ENCODE assay signal across 8 cellular contexts in the genomic region with DNA sequence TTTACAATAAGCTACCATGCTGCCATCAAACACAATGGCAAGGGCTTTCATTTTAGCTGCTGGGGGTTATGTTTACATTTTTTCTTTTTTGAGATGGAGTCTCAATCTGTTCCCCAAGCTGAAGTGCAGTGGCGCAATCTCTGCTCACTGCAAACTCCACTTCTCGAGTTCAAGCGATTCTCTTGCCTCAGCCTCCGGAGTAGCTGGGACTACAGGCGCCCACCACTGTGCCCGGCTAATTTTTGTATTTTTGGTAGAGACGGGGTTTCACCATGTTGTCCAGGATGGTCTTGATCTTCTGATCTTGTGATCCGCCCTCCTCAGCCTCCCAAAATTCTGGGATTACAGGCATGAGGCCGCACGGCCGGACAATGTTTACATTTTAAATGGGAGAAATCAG. TPM values are rescaled to one million over a fixed set of nuclear protein-coding genes. Genes with fewer than 3 reads are reported as not detected.
DNase-seq lines count a peak whose midpoint lies in the region; ATAC-seq and TF ChIP-seq lines count a peak whose summit lies in the region.
"Not testable (repeated sequence)": the region's sequence is repeated elsewhere in the genome, so short reads cannot be mapped to it uniquely, and the experiment has no call there.

No MANE protein-coding gene starts in this region.

- TF ChIP-seq CTCF in GM06990 (IDR thresholded peaks at IDR 0.05; ENCODE audit: insufficient read depth, low read length, poor library complexity, severe bottlenecking); NB4 (IDR thresholded peaks at IDR 0.05; ENCODE audit: low read depth, low read length); brain (conservative IDR thresholded peaks at IDR 0.05); fibroblast of pulmonary artery (IDR thresholded peaks at IDR 0.05; ENCODE audit: low read length, missing control alignments); upper lobe of right lung (IDR thresholded peaks at IDR 0.05): not testable (repeated sequence)

- H3K9ac ChIP-seq in mesenchymal stem cell (ENCODE audit: low read length): peak overlapping the region; percentile 93
- H3K9ac ChIP-seq in rectal smooth muscle tissue (ENCODE audit: low read length): not testable (repeated sequence)

- H3K9me3 ChIP-seq in mesenchymal stem cell (ENCODE audit: control insufficient read depth, low read length); upper lobe of right lung: not testable (repeated sequence)

- H3K27me3 ChIP-seq in GM06990 (replicated peaks; ENCODE audit: control insufficient read depth, insufficient read depth, low read length); mesenchymal stem cell (ENCODE audit: control insufficient read depth in 1 of 2, insufficient read depth in 1 of 2, low read length in 2 of 2); rectal smooth muscle tissue (ENCODE audit: control insufficient read depth, insufficient read depth, low read length); upper lobe of right lung: not testable (repeated sequence)

- H2BK12ac ChIP-seq in mesenchymal stem cell (ENCODE audit: low read length in 2 of 2): not testable (repeated sequence)

- not testable (repeated sequence) for H2AK5ac ChIP-seq in mesenchymal stem cell (ENCODE audit: low read length, severe bottlenecking)

- H3K27me3 Mint-ChIP-seq in activated CD4-positive, alpha-beta memory T cell treated with anti-CD3 and anti-CD28 coated beads for 36 hours; brain: not testable (repeated sequence)

- not testable (repeated sequence) for H3K14ac ChIP-seq in mesenchymal stem cell (ENCODE audit: low read length in 2 of 2)

- H3K4me1 ChIP-seq in mesenchymal stem cell (ENCODE audit: control insufficient read depth, insufficient read depth, low read depth, low read length): peaks cover 24% of the 10 kb centered on the region
- not testable (repeated sequence) for H3K4me1 ChIP-seq in rectal smooth muscle tissue (ENCODE audit: control insufficient read depth, insufficient read depth, low read length)
- peaks cover 19% of the 10 kb centered on the region for H3K4me1 ChIP-seq in upper lobe of right lung

- H3K4me3 Mint-ChIP-seq in activated CD4-positive, alpha-beta memory T cell treated with anti-CD3 and anti-CD28 coated beads for 36 hours: peak overlapping the region; percentile 96
- peak overlapping the region; percentile 96 to 98 (median 97) for H3K4me3 Mint-ChIP-seq in brain

- H3K18ac ChIP-seq in mesenchymal stem cell (ENCODE audit: low read depth in 1 of 2, low read length in 2 of 2): not testable (repeated sequence)

- ATAC-seq in upper lobe of right lung: not testable (repeated sequence)

- intact Hi-C loops in activated CD4-positive, alpha-beta memory T cell treated with anti-CD3 and anti-CD28 coated beads for 36 hours (cut with micrococcal nuclease): not testable (repeated sequence)
- intact Hi-C loops in upper lobe of right lung (cut with DNase I): loop anchor here (10.0 kb wide), 1 partner anchor 150 kb away; no protein-coding TSS in a partner anchor

- H3K4me3 ChIP-seq in GM06990 (replicated peaks; ENCODE audit: low read depth, low read length): peak overlapping the region; percentile 86
- H3K4me3 ChIP-seq in NB4 (ENCODE audit: low read depth, low read length): peak overlapping the region; percentile 95
- H3K4me3 ChIP-seq in fibroblast of pulmonary artery (replicated peaks; ENCODE audit: low read depth, low read length): peak overlapping the region; percentile 80
- peak overlapping the region in 1 of 2 experiments; percentile 94 for H3K4me3 ChIP-seq in mesenchymal stem cell (ENCODE audit: insufficient read depth in 1 of 2, low read depth in 1 of 2, low read length in 2 of 2)
- peak overlapping the region; percentile 95 for H3K4me3 ChIP-seq in rectal smooth muscle tissue (ENCODE audit: low read length)
- H3K4me3 ChIP-seq in upper lobe of right lung: peak overlapping the region; percentile 94

- not testable (repeated sequence) for TF ChIP-seq POLR2A in NB4 (IDR thresholded peaks at IDR 0.05; ENCODE audit: extremely low read depth, insufficient read length)

- H3K79me1 ChIP-seq in mesenchymal stem cell (replicated peaks; ENCODE audit: low read length, poor library complexity, severe bottlenecking): peaks cover 42% of the 10 kb centered on the region

- peak overlapping the region; percentile 52 for H3K27ac Mint-ChIP-seq in activated CD4-positive, alpha-beta memory T cell treated with anti-CD3 and anti-CD28 coated beads for 36 hours
- peak overlapping the region in 4 of 5 experiments; percentile 70 to 98 (median 86) for H3K27ac Mint-ChIP-seq in brain

- H2BK120ac ChIP-seq in mesenchymal stem cell (ENCODE audit: low read depth, low read length): not testable (repeated sequence)

- not testable (repeated sequence) for H2AFZ ChIP-seq in mesenchymal stem cell (ENCODE audit: low read depth, low read length)

- not testable (repeated sequence) for H3K9me3 Mint-ChIP-seq in activated CD4-positive, alpha-beta memory T cell treated with anti-CD3 and anti-CD28 coated beads for 36 hours; brain

- not testable (repeated sequence) for DNase-seq in GM06990 (ENCODE audit: extremely low read depth, insufficient read length); NB4 (ENCODE audit: low read depth); activated CD4-positive, alpha-beta memory T cell treated with anti-CD3 and anti-CD28 coated beads for 36 hours; fibroblast of pulmonary artery (ENCODE audit: low read depth); mesenchymal stem cell
- peak; percentile 60 for DNase-seq in upper lobe of right lung

- not testable (repeated sequence) for H3K4ac ChIP-seq in mesenchymal stem cell (ENCODE audit: low read depth in 1 of 2, low read length in 2 of 2)

- POLR2A ChIA-PET in activated CD4-positive, alpha-beta memory T cell treated with anti-CD3 and anti-CD28 coated beads for 36 hours (lab: Charles Lee): interaction anchor here (1.0 to 1.5 kb wide), 3 partner anchors 13 to 40 kb away, joined by 3 to 5 read pairs (median 3); a partner anchor contains a TSS

- H3K36me3 Mint-ChIP-seq in activated CD4-positive, alpha-beta memory T cell treated with anti-CD3 and anti-CD28 coated beads for 36 hours: peaks cover 43% of the 10 kb centered on the region
- peaks cover 51% of the 10 kb centered on the region for H3K36me3 Mint-ChIP-seq in brain

- peaks cover 27% of the 10 kb centered on the region for H3K4me1 Mint-ChIP-seq in activated CD4-positive, alpha-beta memory T cell treated with anti-CD3 and anti-CD28 coated beads for 36 hours (ENCODE audit: low read depth)
- H3K4me1 Mint-ChIP-seq in brain: peaks cover 29% of the 10 kb centered on the region

- not testable (repeated sequence) for H3K23ac ChIP-seq in mesenchymal stem cell (ENCODE audit: low read length in 2 of 2)

- not testable (repeated sequence) for H3K27ac ChIP-seq in mesenchymal stem cell (ENCODE audit: low read length, poor library complexity, severe bottlenecking); rectal smooth muscle tissue (ENCODE audit: low read depth, low read length); upper lobe of right lung

- H3K4me2 ChIP-seq in mesenchymal stem cell (ENCODE audit: low read length, poor library complexity, severe bottlenecking): peak overlapping the region; percentile 62

- 85% methylated on average over 11 of the region's 11 CpGs for WGBS in mesenchymal stem cell

- not testable (repeated sequence) for H2BK15ac ChIP-seq in mesenchymal stem cell (ENCODE audit: low read depth, poor library complexity, severe bottlenecking)

- H4K8ac ChIP-seq in mesenchymal stem cell (ENCODE audit: low read length): not testable (repeated sequence)

- H3K36me3 ChIP-seq in GM06990 (ENCODE audit: control insufficient read depth, insufficient read depth, low read length) (peaks cover 36% of the 10 kb centered on the region), mesenchymal stem cell (ENCODE audit: control insufficient read depth in 1 of 2, insufficient read depth in 2 of 2, low read depth in 1 of 2, low read length in 2 of 2) (peaks cover 38 to 66% of the 10 kb centered on the region in 2 experiments), rectal smooth muscle tissue (ENCODE audit: control insufficient read depth, insufficient read depth, low read length) (peaks cover 44% of the 10 kb centered on the region), upper lobe of right lung (peaks cover 47% of the 10 kb centered on the region)

- CTCF ChIA-PET in activated CD4-positive, alpha-beta memory T cell treated with anti-CD3 and anti-CD28 coated beads for 36 hours (lab: Charles Lee): interaction anchor here (0.9 to 1.4 kb wide), 4 partner anchors 17 to 149 kb away, joined by 3 to 5 read pairs (median 4); no protein-coding TSS in a partner anchor

- not testable (repeated sequence) for H4K91ac ChIP-seq in mesenchymal stem cell (ENCODE audit: low read length)

- H2BK5ac ChIP-seq in mesenchymal stem cell (ENCODE audit: low read depth, low read length, poor library complexity, severe bottlenecking): not testable (repeated sequence)

RNA-seq across cellular contexts. Expression of a gene that starts 1.1 kb away (rescaled TPM):
- total RNA-seq in activated CD4-positive, alpha-beta memory T cell treated with anti-CD3 and anti-CD28 coated beads for 36 hours: 10 to 100 TPM; 16.9 to 18.2 TPM
- polyA plus RNA-seq in brain (ENCODE audit: insufficient read depth, low read depth, low replicate concordance): 24.4 TPM
- polyA plus RNA-seq in mesenchymal stem cell (2013, experiment 1 of 2): 10.1 TPM
- 9.7 TPM for polyA plus RNA-seq in mesenchymal stem cell (2013, experiment 2 of 2)
- total RNA-seq in upper lobe of right lung: 15.9 TPM

RNA-seq across cellular contexts. Expression of a gene that starts 13.0 kb away (rescaled TPM):
- 10 to 100 TPM; 20.8 to 20.9 TPM for total RNA-seq in activated CD4-positive, alpha-beta memory T cell treated with anti-CD3 and anti-CD28 coated beads for 36 hours
- polyA plus RNA-seq in brain (ENCODE audit: insufficient read depth, low read depth, low replicate concordance): 37.7 TPM
- polyA plus RNA-seq in mesenchymal stem cell (2013, experiment 1 of 2): 17.8 TPM
- 17.7 TPM for polyA plus RNA-seq in mesenchymal stem cell (2013, experiment 2 of 2)
- 25.8 TPM for total RNA-seq in upper lobe of right lung

RNA-seq across cellular contexts. Expression of a gene that starts 13.1 kb away (rescaled TPM):
- total RNA-seq in activated CD4-positive, alpha-beta memory T cell treated with anti-CD3 and anti-CD28 coated beads for 36 hours: 1,000 to 10,000 TPM; 3,340 to 3,454 TPM
- polyA plus RNA-seq in brain (ENCODE audit: insufficient read depth, low read depth, low replicate concordance): 5,503 TPM
- 1,924 TPM for polyA plus RNA-seq in mesenchymal stem cell (2013, experiment 1 of 2)
- 1,950 TPM for polyA plus RNA-seq in mesenchymal stem cell (2013, experiment 2 of 2)
- 1,380 TPM for total RNA-seq in upper lobe of right lung

RNA-seq across cellular contexts. Expression of a gene that starts 21.4 kb away (rescaled TPM):
- 10 to 100 TPM; 24.7 to 26.0 TPM for total RNA-seq in activated CD4-positive, alpha-beta memory T cell treated with anti-CD3 and anti-CD28 coated beads for 36 hours
- 104 TPM for polyA plus RNA-seq in brain (ENCODE audit: insufficient read depth, low read depth, low replicate concordance)
- polyA plus RNA-seq in mesenchymal stem cell (2013, experiment 1 of 2): 30.0 TPM
- polyA plus RNA-seq in mesenchymal stem cell (2013, experiment 2 of 2): 30.1 TPM
- 43.9 TPM for total RNA-seq in upper lobe of right lung

RNA-seq across cellular contexts. Expression of a gene that starts 21.5 kb away (rescaled TPM):
- total RNA-seq in activated CD4-positive, alpha-beta memory T cell treated with anti-CD3 and anti-CD28 coated beads for 36 hours: 10 to 100 TPM; 12.5 to 15.5 TPM
- polyA plus RNA-seq in brain (ENCODE audit: insufficient read depth, low read depth, low replicate concordance): 75.0 TPM
- 23.7 TPM for polyA plus RNA-seq in mesenchymal stem cell (2013, experiment 1 of 2)
- polyA plus RNA-seq in mesenchymal stem cell (2013, experiment 2 of 2): 24.2 TPM
- total RNA-seq in upper lobe of right lung: 12.0 TPM
